11 cellular contexts compared by ENCODE assay signal in genomic region chr2:64105676-64106461, GRCh38. TPM values are rescaled to one million over a fixed set of nuclear protein-coding genes. Genes with fewer than 3 reads are reported as not detected.
DNase-seq lines count a peak whose midpoint lies in the region; ATAC-seq and TF ChIP-seq lines count a peak whose summit lies in the region.
"Had no signal": no experiment of that assay in that cellular context is flagged by ENCODE, and none has a peak within 500 bp of the region (broad histone marks: within the 10 kb centered on the region; RNA-seq: fewer than 3 reads in every experiment).

No MANE protein-coding gene starts in this region.

- peak overlapping the region; percentile 79 for H3K27ac Mint-ChIP-seq in activated naive CD4-positive, alpha-beta T cell treated with anti-CD3 and anti-CD28 coated beads, Interleukin-2, amount 50 U/mL, for 24 hours
- H3K27ac Mint-ChIP-seq in activated naive CD4-positive, alpha-beta T cell treated with anti-CD3 and anti-CD28 coated beads, Interleukin-2, amount 10 ng/mL, durations not matched to agents 7 days and 5 days, result no peak overlapping the region

- CTCF ChIA-PET in activated naive CD4-positive, alpha-beta T cell treated with anti-CD3 and anti-CD28 coated beads, Interleukin-2, amount 10 ng/mL, durations not matched to agents 7 days and 5 days (lab: Charles Lee), result interaction anchor here (1.4 kb wide), 2 partner anchors 17 to 56 kb away, joined by 3 to 5 read pairs; no protein-coding TSS in a partner anchor

- H3K4me3 Mint-ChIP-seq in activated naive CD4-positive, alpha-beta T cell treated with anti-CD3 and anti-CD28 coated beads, Interleukin-2, amount 50 U/mL, for 24 hours, result no peak overlapping the region
- no peak overlapping the region for H3K4me3 Mint-ChIP-seq in activated naive CD4-positive, alpha-beta T cell treated with anti-CD3 and anti-CD28 coated beads, Interleukin-2, amount 10 ng/mL, durations not matched to agents 7 days and 5 days

- intact Hi-C loops in transverse colon (cut with DNase I; ENCODE audit: low total_unique reads), result no loop called here

- H3K27me3 ChIP-seq in transverse colon, result no peaks in the 10 kb centered on the region
- H3K27me3 ChIP-seq: upper lobe of left lung had no signal

- no peak for TF ChIP-seq POLR2A in transverse colon (IDR thresholded peaks at IDR 0.05)

- no peaks in the 10 kb centered on the region for H3K9me3 Mint-ChIP-seq in activated naive CD4-positive, alpha-beta T cell treated with anti-CD3 and anti-CD28 coated beads, Interleukin-2, amount 50 U/mL, for 24 hours
- H3K9me3 Mint-ChIP-seq in activated naive CD4-positive, alpha-beta T cell treated with anti-CD3 and anti-CD28 coated beads, Interleukin-2, amount 10 ng/mL, durations not matched to agents 7 days and 5 days, result no peaks in the 10 kb centered on the region

- H3K4me1 Mint-ChIP-seq in activated naive CD4-positive, alpha-beta T cell treated with anti-CD3 and anti-CD28 coated beads, Interleukin-2, amount 50 U/mL, for 24 hours, result peaks cover 96% of the 10 kb centered on the region
- H3K4me1 Mint-ChIP-seq in activated naive CD4-positive, alpha-beta T cell treated with anti-CD3 and anti-CD28 coated beads, Interleukin-2, amount 10 ng/mL, durations not matched to agents 7 days and 5 days, result peaks cover 48% of the 10 kb centered on the region

- H3K36me3 Mint-ChIP-seq in activated naive CD4-positive, alpha-beta T cell treated with anti-CD3 and anti-CD28 coated beads, Interleukin-2, amount 50 U/mL, for 24 hours, result peaks cover 36% of the 10 kb centered on the region
- H3K36me3 Mint-ChIP-seq in activated naive CD4-positive, alpha-beta T cell treated with anti-CD3 and anti-CD28 coated beads, Interleukin-2, amount 10 ng/mL, durations not matched to agents 7 days and 5 days, result peaks cover 41% of the 10 kb centered on the region

- 38 to 62% methylated on average over 2 to 5 of the region's 5 CpGs for WGBS in transverse colon (ENCODE audit: low coverage in 1 of 2), 2 donors

- DNase-seq in activated naive CD4-positive, alpha-beta T cell treated with anti-CD3 and anti-CD28 coated beads, Interleukin-2, amount 10 ng/mL, durations not matched to agents 7 days and 5 days, result no peak
- DNase-seq in NCI-H69 (lab: John Stamatoyannopoulos, UW) (peak; percentile 45), transverse colon (peak; percentile 36), nucleus accumbens (lab: John Stamatoyannopoulos, UW) (no peak)
- no peak for DNase-seq in stimulated activated CD4-positive, alpha-beta T cell treated with anti-CD3 and anti-CD28 coated beads, Interleukin-15, amount 100 ng/mL, for 24 hours
- DNase-seq: NCI-H1092, SHP77 treated with DMSO at 0.1 percent for 48 hours, upper lobe of left lung had no signal

- H3K27me3 Mint-ChIP-seq in activated naive CD4-positive, alpha-beta T cell treated with anti-CD3 and anti-CD28 coated beads, Interleukin-2, amount 50 U/mL, for 24 hours, result no peaks in the 10 kb centered on the region
- no peaks in the 10 kb centered on the region for H3K27me3 Mint-ChIP-seq in activated naive CD4-positive, alpha-beta T cell treated with anti-CD3 and anti-CD28 coated beads, Interleukin-2, amount 10 ng/mL, durations not matched to agents 7 days and 5 days

- H3K9me3 ChIP-seq in transverse colon, result no peaks in the 10 kb centered on the region
- H3K9me3 ChIP-seq: upper lobe of left lung had no signal

- peak overlapping the region; percentile 73 to 78 (median 75) for H3K27ac ChIP-seq in transverse colon

- peak; percentile 71 for ATAC-seq in esophagus mucosa
- no peak for ATAC-seq in GM19023 (IDR thresholded peaks at IDR 0.05; ENCODE audit: unreplicated experiment)

- peaks cover 16 to 82% (median 44%) of the 10 kb centered on the region in 4 donors for H3K4me1 ChIP-seq in transverse colon

- no peak overlapping the region for H3K4me3 ChIP-seq in transverse colon
- H3K4me3 ChIP-seq: upper lobe of left lung had no signal

- in situ Hi-C loops in transverse colon (cut with MboI; ENCODE audit: low pct_ligation_motif_present in 1 of 4, low pct_unique_long_range_greater_than_20kb in 1 of 4, low sequenced_read_pairs in 3 of 4), result no loop called here

- H3K36me3 ChIP-seq in transverse colon, result peaks cover 0 to 5% (median 0%) of the 10 kb centered on the region in 4 donors

- no peak for TF ChIP-seq EP300 in transverse colon (IDR thresholded peaks at IDR 0.05; ENCODE audit: low read depth)

- no peak for TF ChIP-seq CTCF in transverse colon (IDR thresholded peaks at IDR 0.05)

RNA-seq across cellular contexts. Expression of gene PELI1, which starts 38.4 kb away (rescaled TPM):
- 55.0 TPM for total RNA-seq in esophagus mucosa
- 100 to 1,000 TPM in 1 of 4 donors, 10 to 100 TPM in 3; 20.6 to 818 (median 41.3) TPM for total RNA-seq in transverse colon

Comparison
In these comparisons a context has a peak if more than half of its experiments do, and no peak if none do; other contexts are left out.
1. DNase-seq: peak in NCI-H69 (single experiment) and transverse colon (single experiment); none in activated naive CD4-positive, alpha-beta T cell treated with anti-CD3 and anti-CD28 coated beads, Interleukin-2, amount 10 ng/mL, durations not matched to agents 7 days and 5 days (single experiment), nucleus accumbens (0 of 56) and stimulated activated CD4-positive, alpha-beta T cell treated with anti-CD3 and anti-CD28 coated beads, Interleukin-15, amount 100 ng/mL, for 24 hours (single experiment).